Comparison of ENCODE assay signal across 1 cellular context in the genomic region with DNA sequence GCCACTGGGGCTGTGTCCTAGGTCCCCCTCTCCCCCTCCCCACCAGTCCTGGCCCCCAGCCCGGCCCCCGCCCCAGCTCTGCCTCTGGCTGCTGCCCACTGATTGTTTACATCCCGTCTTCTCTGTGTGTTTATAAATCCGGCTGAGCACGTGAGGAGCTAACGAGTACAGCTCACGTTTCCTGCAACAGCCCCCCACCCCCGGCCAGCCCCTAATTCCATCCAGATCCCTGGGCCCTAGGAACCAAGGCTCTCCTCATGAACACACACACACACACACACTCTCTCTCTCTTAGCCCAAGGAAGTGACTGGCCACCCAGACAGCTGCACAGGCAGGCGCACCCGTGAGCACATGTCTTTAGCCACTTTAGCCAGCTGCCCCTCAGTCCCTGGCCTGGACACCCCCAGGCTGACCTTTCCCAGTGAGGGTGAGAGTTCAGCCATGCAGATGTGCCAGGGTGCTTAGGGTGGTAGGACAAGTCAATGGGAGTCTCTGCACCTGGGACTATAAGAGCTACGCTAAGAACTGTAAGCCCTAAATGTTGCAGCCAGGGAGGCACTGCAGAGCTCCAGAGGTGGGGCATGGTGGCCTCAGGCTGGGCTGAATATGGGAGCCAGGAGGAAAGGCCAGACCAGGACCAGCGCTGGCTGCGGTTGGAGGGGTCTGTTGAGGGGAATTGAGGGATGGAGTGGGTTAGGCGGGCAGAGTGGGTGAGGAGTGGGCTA.
TF ChIP-seq lines count a peak whose summit lies in the region.

No MANE protein-coding gene starts in this region.

TF ChIP-seq in HEK293, 187 proteins besides CTCF, POLR2A, EP300 and RAD21 (continued from another document):
- TF ChIP-seq ZFHX2 (tag by site-specific recombination; conservative IDR thresholded peaks at IDR 0.05), result peak; percentile 18; the same call in 1 of the 2 replicates
- TF ChIP-seq ZBTB20 (tag by site-specific recombination; IDR thresholded peaks at IDR 0.05), result peak; percentile 99
